In the genomic region with DNA sequence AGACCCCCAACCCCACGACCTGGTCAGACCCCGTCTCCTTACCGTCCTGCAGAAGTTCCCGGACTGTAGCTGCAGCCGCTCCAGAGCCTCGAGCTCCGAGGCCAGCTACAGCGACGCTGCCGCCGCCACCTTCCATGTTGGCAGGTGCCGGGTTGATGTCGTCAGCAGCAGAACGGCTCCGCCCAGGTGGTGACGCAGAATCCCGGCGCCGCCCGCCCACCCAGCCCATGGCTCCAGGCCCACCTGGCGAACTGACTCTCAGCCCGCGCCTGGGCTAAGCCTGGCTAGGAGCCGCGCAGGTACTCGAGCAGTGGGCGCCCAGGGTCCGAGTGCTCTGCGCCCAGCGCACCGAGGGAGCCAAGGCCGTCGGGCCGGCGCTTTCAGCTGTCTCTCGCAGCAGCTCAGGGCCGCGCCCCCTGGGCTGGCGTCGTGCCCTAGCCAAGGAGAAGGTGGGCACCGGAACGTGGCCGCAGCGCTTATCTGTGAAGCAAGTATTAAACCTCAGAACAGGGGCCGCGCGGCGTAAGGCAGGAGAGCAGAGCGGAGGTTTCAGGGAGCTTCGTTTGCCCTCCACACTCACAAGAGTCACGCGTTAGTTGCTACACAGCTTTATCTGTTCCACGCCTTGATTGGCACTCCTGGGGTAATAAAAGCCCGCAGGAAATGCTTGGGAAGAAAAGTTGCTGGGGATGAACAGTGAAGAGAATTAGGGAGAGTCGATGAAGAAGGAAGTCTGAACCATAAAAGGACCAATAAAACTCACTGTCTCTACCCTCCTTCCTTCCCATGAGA, we compare ENCODE assay signal across 8 cellular contexts. TPM values are rescaled to one million over a fixed set of nuclear protein-coding genes. Genes with fewer than 3 reads are reported as not detected.
DNase-seq lines count a peak whose midpoint lies in the region; ATAC-seq, FAIRE-seq and TF ChIP-seq lines count a peak whose summit lies in the region.

A gene (minus strand): TSS at position 160 of the 792 bp plus-strand sequence. CDS start 24 bp downstream, at position 136.
A gene with protein sequence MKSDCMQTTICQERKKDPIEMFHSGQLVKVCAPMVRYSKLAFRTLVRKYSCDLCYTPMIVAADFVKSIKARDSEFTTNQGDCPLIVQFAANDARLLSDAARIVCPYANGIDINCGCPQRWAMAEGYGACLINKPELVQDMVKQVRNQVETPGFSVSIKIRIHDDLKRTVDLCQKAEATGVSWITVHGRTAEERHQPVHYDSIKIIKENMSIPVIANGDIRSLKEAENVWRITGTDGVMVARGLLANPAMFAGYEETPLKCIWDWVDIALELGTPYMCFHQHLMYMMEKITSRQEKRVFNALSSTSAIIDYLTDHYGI (plus strand): TSS at position 211 of the 792 bp plus-strand sequence. CDS start 3,100 bp downstream, outside the sequence.

- TF ChIP-seq POLR2A in lower leg skin (IDR thresholded peaks at IDR 0.05), result no peak

- peak within 1 kb of the TSS; percentile 82 to 94 (median 89) for H3K9ac ChIP-seq in BLaER1 treated with 17β-estradiol and CSF1 and Interleukin-3, amounts not matched to agents 10 nM and 100 nM

- 1% methylated on average over 15 to 24 of the region's 55 CpGs for WGBS in lower leg skin, 2 donors

- FAIRE-seq in GM19239 (lab: Jason Lieb, UNC), result peak; percentile 85

- ATAC-seq in HG03439 (IDR thresholded peaks at IDR 0.05; ENCODE audit: unreplicated experiment), result peak; percentile 97

- H3K9me3 ChIP-seq in BLaER1 treated with 17β-estradiol and CSF1 and Interleukin-3, amounts not matched to agents 10 nM and 100 nM (replicated peaks in 1 of 11), result no peaks in the 10 kb centered on the region

- H3K9me3 Mint-ChIP-seq in activated CD4-positive, alpha-beta memory T cell treated with anti-CD3 and anti-CD28 coated beads for 36 hours, result no peaks in the 10 kb centered on the region

- H3K4me3 Mint-ChIP-seq in activated CD4-positive, alpha-beta memory T cell treated with anti-CD3 and anti-CD28 coated beads for 36 hours, result peak within 1 kb of the TSS; percentile 92

- H3K27ac Mint-ChIP-seq in activated CD4-positive, alpha-beta memory T cell treated with anti-CD3 and anti-CD28 coated beads for 36 hours, result peak within 1 kb of the TSS; percentile 90

- peak within 1 kb of the TSS; percentile 84 to 93 (median 90) for H3K27ac ChIP-seq in BLaER1 treated with 17β-estradiol and CSF1 and Interleukin-3, amounts not matched to agents 10 nM and 100 nM

- TF ChIP-seq CTCF in lower leg skin (IDR thresholded peaks at IDR 0.05), result no peak

- peak within 1 kb of the TSS; percentile 77 to 93 (median 89) for H3K4me2 ChIP-seq in BLaER1 treated with 17β-estradiol and CSF1 and Interleukin-3, amounts not matched to agents 10 nM and 100 nM

- POLR2A ChIA-PET in activated CD4-positive, alpha-beta memory T cell treated with anti-CD3 and anti-CD28 coated beads for 36 hours (lab: Charles Lee), result interaction anchor here (1.1 to 2.1 kb wide), 5 partner anchors 15 to 394 kb away, joined by 3 to 14 read pairs (median 8); a partner anchor contains a TSS

- H3K36me3 Mint-ChIP-seq in activated CD4-positive, alpha-beta memory T cell treated with anti-CD3 and anti-CD28 coated beads for 36 hours, result peaks cover 9% of the 10 kb centered on the region

- no peaks in the 10 kb centered on the region for H3K27me3 Mint-ChIP-seq in activated CD4-positive, alpha-beta memory T cell treated with anti-CD3 and anti-CD28 coated beads for 36 hours

- H3K4me3 ChIP-seq in BLaER1 treated with 17β-estradiol and CSF1 and Interleukin-3, amounts not matched to agents 10 nM and 100 nM, result peak within 1 kb of the TSS; percentile 81 to 97 (median 88)
- H3K4me3 ChIP-seq in lower leg skin (ENCODE audit: low read depth, poor library complexity, severe bottlenecking), result peak within 1 kb of the TSS; percentile 99

- intact Hi-C loops in activated CD4-positive, alpha-beta memory T cell treated with anti-CD3 and anti-CD28 coated beads for 36 hours (cut with micrococcal nuclease), result loop anchor here (1.0 to 5.0 kb wide), 9 partner anchors 16 to 697 kb away; a partner anchor contains a TSS
- intact Hi-C loops in lower leg skin (cut with DNase I; ENCODE audit: low total_unique reads), result no loop called here

- CTCF ChIA-PET in activated CD4-positive, alpha-beta memory T cell treated with anti-CD3 and anti-CD28 coated beads for 36 hours (lab: Charles Lee), result interaction anchor here (1.0 to 2.1 kb wide), 9 partner anchors 18 to 417 kb away, joined by 3 to 11 read pairs (median 4); a partner anchor contains a TSS

- H3K27me3 ChIP-seq in BLaER1 treated with 17β-estradiol and CSF1 and Interleukin-3, amounts not matched to agents 10 nM and 100 nM, result no peaks in the 10 kb centered on the region

- DNase-seq in GM19239 (ENCODE audit: insufficient read length, low spot score), result peak; percentile 62
- peak; percentile 92 for DNase-seq in NCI-H69 (lab: John Stamatoyannopoulos, UW)
- peak; percentile 92 for DNase-seq in activated CD4-positive, alpha-beta memory T cell treated with anti-CD3 and anti-CD28 coated beads for 36 hours
- DNase-seq in dermis microvascular lymphatic vessel endothelial cell (ENCODE audit: low read depth in 2 of 2), result peak; percentile 65 to 87
- peak; percentile 64 to 95 for DNase-seq in lower leg skin (ENCODE audit: low spot score in 2 of 2)
- peak; percentile 79 to 81 for DNase-seq in stimulated activated CD4-positive, alpha-beta T cell treated with anti-CD3 and anti-CD28 coated beads, Interleukin-4, amount 100 ng/mL, for 48 hours (ENCODE audit: low read depth in 2 of 2)

- H4K20me1 ChIP-seq in BLaER1 treated with 17β-estradiol and CSF1 and Interleukin-3, amounts not matched to agents 10 nM and 100 nM, result peaks cover 0 to 22% (median 10%) of the 10 kb centered on the region in 11 experiments; a peak in 10 of 22 replicates

- peaks cover 34 to 55% (median 44%) of the 10 kb centered on the region in 10 experiments for H3K4me1 ChIP-seq in BLaER1 treated with 17β-estradiol and CSF1 and Interleukin-3, amounts not matched to agents 10 nM and 100 nM

- H3K36me3 ChIP-seq in BLaER1 treated with 17β-estradiol and CSF1 and Interleukin-3, amounts not matched to agents 10 nM and 100 nM, result peaks cover 0 to 17% (median 5%) of the 10 kb centered on the region in 11 experiments; a peak in 5 of 22 replicates

- H3K4me1 Mint-ChIP-seq in activated CD4-positive, alpha-beta memory T cell treated with anti-CD3 and anti-CD28 coated beads for 36 hours (ENCODE audit: low read depth), result peaks cover 58% of the 10 kb centered on the region

RNA-seq across cellular contexts. Expression of the first gene that starts in this region (rescaled TPM):
- 10 to 100 TPM; 38.9 to 40.7 TPM for total RNA-seq in activated CD4-positive, alpha-beta memory T cell treated with anti-CD3 and anti-CD28 coated beads for 36 hours
- total RNA-seq in dermis microvascular lymphatic vessel endothelial cell, result 17.8 and 18.6 TPM in 2 replicates
- total RNA-seq in lower leg skin, result 10 to 100 TPM; 34.4 to 50.6 (median 43.4) TPM

RNA-seq across cellular contexts. Expression of the second gene that starts in this region (rescaled TPM):
- 10 to 100 TPM; 11.8 to 12.4 TPM for total RNA-seq in activated CD4-positive, alpha-beta memory T cell treated with anti-CD3 and anti-CD28 coated beads for 36 hours
- total RNA-seq in dermis microvascular lymphatic vessel endothelial cell, result 3.5 and 4.1 TPM in 2 replicates
- total RNA-seq in lower leg skin, result 10 to 100 TPM in 2 of 4 donors, 1 to 10 TPM in 2; 6.6 to 14.5 (median 9.4) TPM

Comparison
In these comparisons a context has a peak if more than half of its experiments do, and no peak if none do; other contexts are left out.
1. Peak in every context shown above with its lines: DNase-seq, ATAC-seq, H3K4me3 ChIP-seq and H3K27ac ChIP-seq.